9 cellular contexts compared by ENCODE assay signal in genomic region chr4:41215155-41215554, GRCh38. TPM values are rescaled to one million over a fixed set of nuclear protein-coding genes. Genes with fewer than 3 reads are reported as not detected.
DNase-seq lines count a peak whose midpoint lies in the region; ATAC-seq and TF ChIP-seq lines count a peak whose summit lies in the region.
"Had no signal": no experiment of that assay in that cellular context is flagged by ENCODE, and none has a peak within 500 bp of the region (broad histone marks: within the 10 kb centered on the region; RNA-seq: fewer than 3 reads in every experiment).

No MANE protein-coding gene starts in this region.

- POLR2A ChIA-PET in activated naive CD8-positive, alpha-beta T cell treated with anti-CD3 and anti-CD28 coated beads, Interleukin-2, amount 10 ng/mL, durations not matched to agents 7 days and 5 days (lab: Charles Lee) = no interaction called here

- H3K9me3 ChIP-seq in mucosa of rectum (ENCODE audit: control insufficient read depth in 2 of 2, low read length in 2 of 2) = no peaks in the 10 kb centered on the region

- H3K9me3 Mint-ChIP-seq in activated naive CD8-positive, alpha-beta T cell treated with anti-CD3 and anti-CD28 coated beads, Interleukin-2, amount 10 ng/mL, durations not matched to agents 7 days and 5 days = no peaks in the 10 kb centered on the region

- TF ChIP-seq CTCF in 22Rv1 (IDR thresholded peaks at IDR 0.05) = no peak

- H3K27me3 ChIP-seq in mucosa of rectum (ENCODE audit: control insufficient read depth in 2 of 2, insufficient read depth in 2 of 2, low read length in 2 of 2) = no peaks in the 10 kb centered on the region

- H3K4me1 ChIP-seq in mucosa of rectum (ENCODE audit: control insufficient read depth in 2 of 2, insufficient read depth in 2 of 2, low read length in 2 of 2) = peaks cover 13 to 15% of the 10 kb centered on the region in 2 donors

- H3K4me1 Mint-ChIP-seq in activated naive CD8-positive, alpha-beta T cell treated with anti-CD3 and anti-CD28 coated beads, Interleukin-2, amount 10 ng/mL, durations not matched to agents 7 days and 5 days = peaks cover 26% of the 10 kb centered on the region

- no peak for ATAC-seq in activated naive CD8-positive, alpha-beta T cell treated with anti-CD3 and anti-CD28 coated beads, Interleukin-2, amount 10 ng/mL, durations not matched to agents 7 days and 5 days (ENCODE audit: low read depth)
- no peak for ATAC-seq in HG02852 (IDR thresholded peaks at IDR 0.05; ENCODE audit: unreplicated experiment)

- H3K27ac Mint-ChIP-seq in activated naive CD8-positive, alpha-beta T cell treated with anti-CD3 and anti-CD28 coated beads, Interleukin-2, amount 10 ng/mL, durations not matched to agents 7 days and 5 days = no peak overlapping the region

- DNase-seq in HT-29 (ENCODE audit: low spot score) (peak; percentile 25), NCI-H510A (lab: John Stamatoyannopoulos, UW) (no peak), cortex of kidney (lab: John Stamatoyannopoulos, UW) (no peak), activated T-cell treated with anti-CD3 and anti-CD28 coated beads for 4 hours (no peak)
- no peak for DNase-seq in activated naive CD8-positive, alpha-beta T cell treated with anti-CD3 and anti-CD28 coated beads, Interleukin-2, amount 10 ng/mL, durations not matched to agents 7 days and 5 days
- DNase-seq: effector memory CD4-positive, alpha-beta T cell had no signal

- H3K27ac ChIP-seq in 22Rv1 = peak overlapping the region; percentile 85
- H3K27ac ChIP-seq in mucosa of rectum (ENCODE audit: low read depth in 2 of 2, low read length in 2 of 2) = peak overlapping the region; percentile 73 to 80

- H3K36me3 ChIP-seq in mucosa of rectum (ENCODE audit: control insufficient read depth in 2 of 2, insufficient read depth in 2 of 2, low read length in 2 of 2) = no peaks in the 10 kb centered on the region

- no peak overlapping the region for H3K9ac ChIP-seq in mucosa of rectum (ENCODE audit: low read depth in 1 of 2, low read length in 2 of 2)

- H3K4me3 ChIP-seq in mucosa of rectum (ENCODE audit: low read length in 2 of 2) = peak overlapping the region; percentile 46 to 90

- peak overlapping the region; percentile 64 for H3K4me3 Mint-ChIP-seq in activated naive CD8-positive, alpha-beta T cell treated with anti-CD3 and anti-CD28 coated beads, Interleukin-2, amount 10 ng/mL, durations not matched to agents 7 days and 5 days

- peaks cover 55% of the 10 kb centered on the region for H3K27me3 Mint-ChIP-seq in activated naive CD8-positive, alpha-beta T cell treated with anti-CD3 and anti-CD28 coated beads, Interleukin-2, amount 10 ng/mL, durations not matched to agents 7 days and 5 days

- H3K36me3 Mint-ChIP-seq in activated naive CD8-positive, alpha-beta T cell treated with anti-CD3 and anti-CD28 coated beads, Interleukin-2, amount 10 ng/mL, durations not matched to agents 7 days and 5 days = no peaks in the 10 kb centered on the region

RNA-seq across cellular contexts. Expression of gene APBB2, which starts 0.8 kb away (rescaled TPM):
- total RNA-seq in HT-29 (2014; rRNA removed; shearing (Covaris generic)) = 14.4 and 18.5 TPM in 2 replicates
- total RNA-seq in activated naive CD8-positive, alpha-beta T cell treated with anti-CD3 and anti-CD28 coated beads, Interleukin-2, amount 10 ng/mL, durations not matched to agents 7 days and 5 days = 1 to 10 TPM in 1 of 2 experiments, under 1 TPM in 1; 0.96 to 2.0 TPM

RNA-seq across cellular contexts. Expression of gene UCHL1, which starts 41.6 kb away (rescaled TPM):
- not detected in 2 replicates for total RNA-seq in HT-29 (2014; rRNA removed; shearing (Covaris generic))
- total RNA-seq in activated naive CD8-positive, alpha-beta T cell treated with anti-CD3 and anti-CD28 coated beads, Interleukin-2, amount 10 ng/mL, durations not matched to agents 7 days and 5 days = 1 to 10 TPM in 1 of 2 experiments, under 1 TPM in 1; 0.83 to 1.5 TPM
